Comparison of ENCODE assay signal across 1 cellular context in genomic region chr6:15440040-15440439, GRCh38.
TF ChIP-seq lines count a peak whose summit lies in the region.

No MANE protein-coding gene starts in this region.

TF ChIP-seq in IMR-90, 13 proteins besides CTCF, POLR2A, EP300 and RAD21:
- TF ChIP-seq MAZ (IDR thresholded peaks at IDR 0.05; ENCODE audit: borderline replicate concordance, low read depth, low read length), result no peak
- TF ChIP-seq RFX5 (IDR thresholded peaks at IDR 0.05; ENCODE audit: low read depth, low read length), result no peak
- no peak for TF ChIP-seq FOS (IDR thresholded peaks at IDR 0.05; ENCODE audit: low read depth, low read length)
- no peak for TF ChIP-seq RCOR1 (IDR thresholded peaks at IDR 0.05; ENCODE audit: insufficient replicate concordance, low read length)
- no peak for TF ChIP-seq ELK1 (IDR thresholded peaks at IDR 0.05; ENCODE audit: borderline replicate concordance, low read depth, low read length)
- TF ChIP-seq MAFK (IDR thresholded peaks at IDR 0.05; ENCODE audit: low read depth, low read length), result no peak
- no peak for TF ChIP-seq CHD1 (IDR thresholded peaks at IDR 0.05; ENCODE audit: low read depth, low read length)
- TF ChIP-seq NFE2L2 (IDR thresholded peaks at IDR 0.05; ENCODE audit: low read depth, low read length), result no peak
- no peak for TF ChIP-seq BHLHE40 (IDR thresholded peaks at IDR 0.05; ENCODE audit: low read depth, low read length)
- no peak for TF ChIP-seq MXI1 (IDR thresholded peaks at IDR 0.05; ENCODE audit: borderline replicate concordance, low read depth, low read length)
- no peak for TF ChIP-seq CEBPB (IDR thresholded peaks at IDR 0.05; ENCODE audit: low read depth, low read length)
- TF ChIP-seq, protein P1, sequence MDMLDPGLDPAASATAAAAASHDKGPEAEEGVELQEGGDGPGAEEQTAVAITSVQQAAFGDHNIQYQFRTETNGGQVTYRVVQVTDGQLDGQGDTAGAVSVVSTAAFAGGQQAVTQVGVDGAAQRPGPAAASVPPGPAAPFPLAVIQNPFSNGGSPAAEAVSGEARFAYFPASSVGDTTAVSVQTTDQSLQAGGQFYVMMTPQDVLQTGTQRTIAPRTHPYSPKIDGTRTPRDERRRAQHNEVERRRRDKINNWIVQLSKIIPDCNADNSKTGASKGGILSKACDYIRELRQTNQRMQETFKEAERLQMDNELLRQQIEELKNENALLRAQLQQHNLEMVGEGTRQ (IDR thresholded peaks at IDR 0.05; ENCODE audit: low read depth, low read length), result no peak
- no peak for TF ChIP-seq SMC3 (IDR thresholded peaks at IDR 0.05; ENCODE audit: low read depth, low read length)
